ENCODE assay signal across 1 cellular context in the genomic region with DNA sequence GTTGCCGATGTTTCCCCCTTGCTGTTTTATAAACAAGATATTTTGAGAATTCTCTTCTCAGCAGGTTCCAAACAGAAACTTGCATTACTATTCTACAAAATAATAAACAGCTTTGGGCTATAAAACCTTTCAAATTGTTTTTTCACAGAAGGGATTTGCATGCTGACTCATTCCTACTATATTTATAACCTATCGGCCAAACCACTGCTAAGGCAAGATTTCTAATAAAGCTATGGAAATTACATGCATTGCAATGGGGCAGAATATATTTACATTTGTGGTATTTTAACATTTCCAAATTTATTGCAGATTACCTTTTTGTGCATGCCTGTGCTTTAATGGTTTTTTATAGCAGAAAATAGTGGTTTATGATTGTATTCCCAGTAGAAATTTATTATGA.
TF ChIP-seq lines count a peak whose summit lies in the region.

No MANE protein-coding gene starts in this region.

TF ChIP-seq in GM23338, 12 proteins besides CTCF, POLR2A, EP300 and RAD21 (continued from another document):
- TF ChIP-seq, protein P1, sequence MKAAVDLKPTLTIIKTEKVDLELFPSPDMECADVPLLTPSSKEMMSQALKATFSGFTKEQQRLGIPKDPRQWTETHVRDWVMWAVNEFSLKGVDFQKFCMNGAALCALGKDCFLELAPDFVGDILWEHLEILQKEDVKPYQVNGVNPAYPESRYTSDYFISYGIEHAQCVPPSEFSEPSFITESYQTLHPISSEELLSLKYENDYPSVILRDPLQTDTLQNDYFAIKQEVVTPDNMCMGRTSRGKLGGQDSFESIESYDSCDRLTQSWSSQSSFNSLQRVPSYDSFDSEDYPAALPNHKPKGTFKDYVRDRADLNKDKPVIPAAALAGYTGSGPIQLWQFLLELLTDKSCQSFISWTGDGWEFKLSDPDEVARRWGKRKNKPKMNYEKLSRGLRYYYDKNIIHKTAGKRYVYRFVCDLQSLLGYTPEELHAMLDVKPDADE (IDR thresholded peaks at IDR 0.05): no peak
- TF ChIP-seq, protein P2, sequence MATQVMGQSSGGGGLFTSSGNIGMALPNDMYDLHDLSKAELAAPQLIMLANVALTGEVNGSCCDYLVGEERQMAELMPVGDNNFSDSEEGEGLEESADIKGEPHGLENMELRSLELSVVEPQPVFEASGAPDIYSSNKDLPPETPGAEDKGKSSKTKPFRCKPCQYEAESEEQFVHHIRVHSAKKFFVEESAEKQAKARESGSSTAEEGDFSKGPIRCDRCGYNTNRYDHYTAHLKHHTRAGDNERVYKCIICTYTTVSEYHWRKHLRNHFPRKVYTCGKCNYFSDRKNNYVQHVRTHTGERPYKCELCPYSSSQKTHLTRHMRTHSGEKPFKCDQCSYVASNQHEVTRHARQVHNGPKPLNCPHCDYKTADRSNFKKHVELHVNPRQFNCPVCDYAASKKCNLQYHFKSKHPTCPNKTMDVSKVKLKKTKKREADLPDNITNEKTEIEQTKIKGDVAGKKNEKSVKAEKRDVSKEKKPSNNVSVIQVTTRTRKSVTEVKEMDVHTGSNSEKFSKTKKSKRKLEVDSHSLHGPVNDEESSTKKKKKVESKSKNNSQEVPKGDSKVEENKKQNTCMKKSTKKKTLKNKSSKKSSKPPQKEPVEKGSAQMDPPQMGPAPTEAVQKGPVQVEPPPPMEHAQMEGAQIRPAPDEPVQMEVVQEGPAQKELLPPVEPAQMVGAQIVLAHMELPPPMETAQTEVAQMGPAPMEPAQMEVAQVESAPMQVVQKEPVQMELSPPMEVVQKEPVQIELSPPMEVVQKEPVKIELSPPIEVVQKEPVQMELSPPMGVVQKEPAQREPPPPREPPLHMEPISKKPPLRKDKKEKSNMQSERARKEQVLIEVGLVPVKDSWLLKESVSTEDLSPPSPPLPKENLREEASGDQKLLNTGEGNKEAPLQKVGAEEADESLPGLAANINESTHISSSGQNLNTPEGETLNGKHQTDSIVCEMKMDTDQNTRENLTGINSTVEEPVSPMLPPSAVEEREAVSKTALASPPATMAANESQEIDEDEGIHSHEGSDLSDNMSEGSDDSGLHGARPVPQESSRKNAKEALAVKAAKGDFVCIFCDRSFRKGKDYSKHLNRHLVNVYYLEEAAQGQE (IDR thresholded peaks at IDR 0.05; ENCODE audit: unreplicated experiment): no peak
- no peak for TF ChIP-seq EZH2phosphoT487 (IDR thresholded peaks at IDR 0.05; ENCODE audit: unreplicated experiment)
- no peak for TF ChIP-seq ZNF114 (CRISPR knock-in tag; IDR thresholded peaks at IDR 0.05)
- TF ChIP-seq, protein P3, sequence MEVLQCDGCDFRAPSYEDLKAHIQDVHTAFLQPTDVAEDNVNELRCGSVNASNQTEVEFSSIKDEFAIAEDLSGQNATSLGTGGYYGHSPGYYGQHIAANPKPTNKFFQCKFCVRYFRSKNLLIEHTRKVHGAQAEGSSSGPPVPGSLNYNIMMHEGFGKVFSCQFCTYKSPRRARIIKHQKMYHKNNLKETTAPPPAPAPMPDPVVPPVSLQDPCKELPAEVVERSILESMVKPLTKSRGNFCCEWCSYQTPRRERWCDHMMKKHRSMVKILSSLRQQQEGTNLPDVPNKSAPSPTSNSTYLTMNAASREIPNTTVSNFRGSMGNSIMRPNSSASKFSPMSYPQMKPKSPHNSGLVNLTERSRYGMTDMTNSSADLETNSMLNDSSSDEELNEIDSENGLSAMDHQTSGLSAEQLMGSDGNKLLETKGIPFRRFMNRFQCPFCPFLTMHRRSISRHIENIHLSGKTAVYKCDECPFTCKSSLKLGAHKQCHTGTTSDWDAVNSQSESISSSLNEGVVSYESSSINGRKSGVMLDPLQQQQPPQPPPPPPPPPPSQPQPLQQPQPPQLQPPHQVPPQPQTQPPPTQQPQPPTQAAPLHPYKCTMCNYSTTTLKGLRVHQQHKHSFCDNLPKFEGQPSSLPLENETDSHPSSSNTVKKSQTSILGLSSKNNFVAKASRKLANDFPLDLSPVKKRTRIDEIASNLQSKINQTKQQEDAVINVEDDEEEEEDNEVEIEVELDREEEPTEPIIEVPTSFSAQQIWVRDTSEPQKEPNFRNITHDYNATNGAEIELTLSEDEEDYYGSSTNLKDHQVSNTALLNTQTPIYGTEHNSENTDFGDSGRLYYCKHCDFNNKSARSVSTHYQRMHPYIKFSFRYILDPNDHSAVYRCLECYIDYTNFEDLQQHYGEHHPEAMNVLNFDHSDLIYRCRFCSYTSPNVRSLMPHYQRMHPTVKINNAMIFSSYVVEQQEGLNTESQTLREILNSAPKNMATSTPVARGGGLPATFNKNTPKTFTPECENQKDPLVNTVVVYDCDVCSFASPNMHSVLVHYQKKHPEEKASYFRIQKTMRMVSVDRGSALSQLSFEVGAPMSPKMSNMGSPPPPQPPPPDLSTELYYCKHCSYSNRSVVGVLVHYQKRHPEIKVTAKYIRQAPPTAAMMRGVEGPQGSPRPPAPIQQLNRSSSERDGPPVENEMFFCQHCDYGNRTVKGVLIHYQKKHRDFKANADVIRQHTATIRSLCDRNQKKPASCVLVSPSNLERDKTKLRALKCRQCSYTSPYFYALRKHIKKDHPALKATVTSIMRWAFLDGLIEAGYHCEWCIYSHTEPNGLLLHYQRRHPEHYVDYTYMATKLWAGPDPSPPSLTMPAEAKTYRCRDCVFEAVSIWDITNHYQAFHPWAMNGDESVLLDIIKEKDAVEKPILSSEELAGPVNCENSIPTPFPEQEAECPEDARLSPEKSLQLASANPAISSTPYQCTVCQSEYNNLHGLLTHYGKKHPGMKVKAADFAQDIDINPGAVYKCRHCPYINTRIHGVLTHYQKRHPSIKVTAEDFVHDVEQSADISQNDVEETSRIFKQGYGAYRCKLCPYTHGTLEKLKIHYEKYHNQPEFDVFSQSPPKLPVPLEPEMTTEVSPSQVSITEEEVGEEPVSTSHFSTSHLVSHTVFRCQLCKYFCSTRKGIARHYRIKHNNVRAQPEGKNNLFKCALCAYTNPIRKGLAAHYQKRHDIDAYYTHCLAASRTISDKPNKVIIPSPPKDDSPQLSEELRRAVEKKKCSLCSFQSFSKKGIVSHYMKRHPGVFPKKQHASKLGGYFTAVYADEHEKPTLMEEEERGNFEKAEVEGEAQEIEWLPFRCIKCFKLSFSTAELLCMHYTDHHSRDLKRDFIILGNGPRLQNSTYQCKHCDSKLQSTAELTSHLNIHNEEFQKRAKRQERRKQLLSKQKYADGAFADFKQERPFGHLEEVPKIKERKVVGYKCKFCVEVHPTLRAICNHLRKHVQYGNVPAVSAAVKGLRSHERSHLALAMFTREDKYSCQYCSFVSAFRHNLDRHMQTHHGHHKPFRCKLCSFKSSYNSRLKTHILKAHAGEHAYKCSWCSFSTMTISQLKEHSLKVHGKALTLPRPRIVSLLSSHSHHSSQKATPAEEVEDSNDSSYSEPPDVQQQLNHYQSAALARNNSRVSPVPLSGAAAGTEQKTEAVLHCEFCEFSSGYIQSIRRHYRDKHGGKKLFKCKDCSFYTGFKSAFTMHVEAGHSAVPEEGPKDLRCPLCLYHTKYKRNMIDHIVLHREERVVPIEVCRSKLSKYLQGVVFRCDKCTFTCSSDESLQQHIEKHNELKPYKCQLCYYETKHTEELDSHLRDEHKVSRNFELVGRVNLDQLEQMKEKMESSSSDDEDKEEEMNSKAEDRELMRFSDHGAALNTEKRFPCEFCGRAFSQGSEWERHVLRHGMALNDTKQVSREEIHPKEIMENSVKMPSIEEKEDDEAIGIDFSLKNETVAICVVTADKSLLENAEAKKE (CRISPR knock-in tag; IDR thresholded peaks at IDR 0.05): no peak
- no peak for TF ChIP-seq NANOG (IDR thresholded peaks at IDR 0.05; ENCODE audit: borderline replicate concordance)
- no peak for TF ChIP-seq POLR2AphosphoS5 (IDR thresholded peaks at IDR 0.05; ENCODE audit: low read depth)
TF ChIP-seq in GM23338: peak in this region for 0.
